14 cellular contexts compared by ENCODE assay signal in the genomic region with DNA sequence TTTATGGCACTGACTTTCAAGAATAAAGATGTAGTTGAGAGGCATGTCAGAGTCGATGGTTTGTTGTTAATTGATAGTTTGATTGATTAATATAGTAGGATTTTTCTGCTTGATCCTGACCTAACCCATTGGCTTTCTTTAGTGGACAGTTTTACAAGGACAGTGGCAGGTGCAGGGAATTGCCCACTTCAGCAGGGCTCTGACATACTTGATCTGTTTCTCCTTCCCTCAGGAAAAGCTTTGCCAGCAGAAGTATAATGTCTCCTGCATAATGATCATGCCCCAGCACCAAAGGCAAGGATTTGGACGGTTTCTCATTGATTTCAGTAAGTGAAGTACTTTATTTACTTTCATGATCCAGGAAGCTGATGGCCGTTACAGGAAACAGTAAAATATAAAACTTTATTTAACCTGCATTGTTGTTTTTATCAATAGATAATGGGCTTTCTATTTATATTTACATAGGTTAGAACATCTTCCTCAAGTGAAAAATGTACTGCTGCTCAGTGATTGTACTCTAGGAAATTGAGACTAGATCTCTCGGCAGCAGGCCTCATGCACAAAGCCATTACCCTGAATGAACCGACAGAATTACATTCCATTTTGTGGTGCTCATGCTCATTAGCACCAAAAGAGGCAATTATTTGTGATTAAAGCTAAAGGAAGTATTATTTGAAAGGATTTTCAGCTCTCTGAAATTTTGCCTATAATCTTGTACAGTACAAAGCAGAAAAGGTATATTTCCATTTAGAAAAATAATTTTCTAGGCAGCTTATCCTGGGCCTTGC.
DNase-seq lines count a peak whose midpoint lies in the region; ATAC-seq, FAIRE-seq and TF ChIP-seq lines count a peak whose summit lies in the region.
"Had no signal": no experiment of that assay in that cellular context is flagged by ENCODE, and none has a peak within 500 bp of the region (broad histone marks: within the 10 kb centered on the region; RNA-seq: fewer than 3 reads in every experiment).

No MANE protein-coding gene starts in this region.

- H3K4me1 Mint-ChIP-seq in glutamatergic neuron (ENCODE audit: low read depth, unreplicated experiment) = peaks cover 2% of the 10 kb centered on the region

- WGBS in liver = 57% methylated on average over 5 of the region's 5 CpGs
- 80% methylated on average over 5 of the region's 5 CpGs for WGBS in HepG2 (ENCODE audit: low lambda C conversion rate)

- H4K20me1 ChIP-seq in HepG2 (ENCODE audit: insufficient read depth, low read length) = no peaks in the 10 kb centered on the region

- no peak overlapping the region for H3K4me2 ChIP-seq in HepG2 (ENCODE audit: low read depth, low read length)

- in situ Hi-C loops in HepG2 (cut with HindIII; ENCODE audit: extremely low pct_ligation_motif_present, low pct_unique_long_range_greater_than_20kb) = no loop called here

- no peak for TF ChIP-seq EP300 in HepG2 (IDR thresholded peaks at IDR 0.05; ENCODE audit: low read depth in 2 of 2, low read length in 2 of 2)
- TF ChIP-seq EP300 in HepG2 (CRISPR knock-in tag; IDR thresholded peaks at IDR 0.05; ENCODE audit: borderline replicate concordance) = no peak

- FAIRE-seq in HepG2 (lab: Jason Lieb, UNC) = no peak
- FAIRE-seq: small intestine had no signal

- BruUV-seq in HepG2 (replicated peaks; lab: Mats Ljungman, UMichigan) = no TSS peak

- H3K27me3 ChIP-seq in liver (ENCODE audit: control insufficient read depth in 4 of 4, insufficient read depth in 4 of 4, low read length in 3 of 4) = no peaks in the 10 kb centered on the region
- H3K27me3 ChIP-seq in HepG2 (ENCODE audit: control insufficient read depth in 1 of 2, insufficient read depth in 2 of 2, low read length in 2 of 2) = no peaks in the 10 kb centered on the region
- H3K27me3 ChIP-seq in uterus = no peaks in the 10 kb centered on the region
- H3K27me3 ChIP-seq: heart right ventricle had no signal

- peak overlapping the region; percentile 8 for H3K27ac Mint-ChIP-seq in glutamatergic neuron (ENCODE audit: unreplicated experiment)
- H3K27ac Mint-ChIP-seq: T-helper 17 cell had no signal

- TF ChIP-seq CTCF in liver (IDR thresholded peaks at IDR 0.05; ENCODE audit: low read depth, low read length, missing input control) (no peak), HepG2 (CRISPR knock-in tag; IDR thresholded peaks at IDR 0.05) (no peak), glutamatergic neuron (IDR thresholded peaks at IDR 0.05; ENCODE audit: partially characterized antibody, unreplicated experiment) (no peak), uterus (IDR thresholded peaks at IDR 0.05) (no peak)

- TF ChIP-seq RAD21 in liver (IDR thresholded peaks at IDR 0.05) (no peak), HepG2 (CRISPR knock-in tag; IDR thresholded peaks at IDR 0.05) (no peak)

- H2AFZ ChIP-seq in HepG2 (ENCODE audit: low read length) = no peak overlapping the region

- ATAC-seq in HepG2 (no peak), GM21737 (IDR thresholded peaks at IDR 0.05; ENCODE audit: unreplicated experiment) (no peak)
- ATAC-seq: effector memory CD8-positive, alpha-beta T cell; Panc1; T-helper 17 cell had no signal

- H3K36me3 ChIP-seq in liver (ENCODE audit: control insufficient read depth in 4 of 4, insufficient read depth in 3 of 4, low read depth in 1 of 4, low read length in 3 of 4) (peaks cover 0 to 9% (median 4%) of the 10 kb centered on the region in 4 donors), HepG2 (replicated peaks in 1 of 2; ENCODE audit: control insufficient read depth in 1 of 2, insufficient read depth in 2 of 2, low read length in 2 of 2) (peaks cover 3 to 17% of the 10 kb centered on the region in 2 experiments; a peak in 3 of 5 replicates), uterus (no peaks in the 10 kb centered on the region)

- DNase-seq in HepG2 (ENCODE audit: low spot score) (no peak), NCI-H345 treated with DMSO at 0.1 percent for 48 hours (lab: John Stamatoyannopoulos, UW; ENCODE audit: unreplicated experiment) (peak; percentile 14), glutamatergic neuron (no peak), uterus (no peak), amygdala (lab: John Stamatoyannopoulos, UW) (no peak), Kasumi-1 (lab: John Stamatoyannopoulos, UW) (no peak)
- DNase-seq: effector memory CD8-positive, alpha-beta T cell; heart right ventricle; mesenchymal stem cell; small intestine; T-helper 17 cell had no signal

- no peak overlapping the region for H3K9ac ChIP-seq in liver (ENCODE audit: low read depth in 1 of 2, low read length in 2 of 2)
- no peak overlapping the region for H3K9ac ChIP-seq in HepG2 (ENCODE audit: insufficient read depth, low read depth, low read length)

- H3K9me3 ChIP-seq in liver (ENCODE audit: control insufficient read depth in 4 of 4, low read length in 3 of 4) = no peaks in the 10 kb centered on the region
- no peaks in the 10 kb centered on the region for H3K9me3 ChIP-seq in HepG2 (ENCODE audit: low read length)
- H3K9me3 ChIP-seq in uterus = no peaks in the 10 kb centered on the region
- H3K9me3 ChIP-seq: heart right ventricle had no signal

- no peak overlapping the region for H3K4me3 Mint-ChIP-seq in glutamatergic neuron (ENCODE audit: unreplicated experiment)
- H3K4me3 Mint-ChIP-seq: effector memory CD8-positive, alpha-beta T cell; T-helper 17 cell had no signal

- H3K4me1 ChIP-seq in liver (ENCODE audit: control insufficient read depth in 4 of 4, insufficient read depth in 4 of 4, low read length in 3 of 4) (peaks cover 0 to 19% (median 10%) of the 10 kb centered on the region in 4 donors), HepG2 (ENCODE audit: insufficient read depth, low read length) (no peaks in the 10 kb centered on the region), uterus (peaks cover 0 to 24% of the 10 kb centered on the region in 2 donors)

- no peak for TF ChIP-seq POLR2A in HepG2 (IDR thresholded peaks at IDR 0.05; ENCODE audit: insufficient read depth in 1 of 2, low read depth in 2 of 2, low read length in 2 of 2)
- TF ChIP-seq POLR2A in uterus (IDR thresholded peaks at IDR 0.05) = no peak

- no peaks in the 10 kb centered on the region for H3K79me2 ChIP-seq in HepG2 (ENCODE audit: insufficient read depth, low read length)

- H3K4me3 ChIP-seq in liver (ENCODE audit: low read depth in 1 of 3, low read length in 3 of 3) = no peak overlapping the region
- no peak overlapping the region for H3K4me3 ChIP-seq in HepG2 (replicated peaks in 1 of 3; ENCODE audit: insufficient read depth in 1 of 3, low read depth in 2 of 3, low read length in 3 of 3)
- H3K4me3 ChIP-seq in uterus = no peak overlapping the region
- H3K4me3 ChIP-seq: heart right ventricle had no signal

- no peak overlapping the region for H3K27ac ChIP-seq in liver (ENCODE audit: low read depth in 1 of 2, low read length in 2 of 2)
- H3K27ac ChIP-seq in HepG2 (ENCODE audit: extremely low read length, insufficient read depth, low read length) = no peak overlapping the region
- peak overlapping the region; percentile 59 to 80 for H3K27ac ChIP-seq in uterus

- POLR2A ChIA-PET in HepG2 (lab: Yijun Ruan, JAX) = no interaction called here

- CTCF ChIA-PET in HepG2 (lab: Yijun Ruan, JAX; ENCODE audit: low intra/inter-chr PET ratio, low total read pairs) = no interaction called here

- H3K27me3 Mint-ChIP-seq in glutamatergic neuron (ENCODE audit: unreplicated experiment) = peaks cover 1% of the 10 kb centered on the region
- H3K27me3 Mint-ChIP-seq: effector memory CD8-positive, alpha-beta T cell; T-helper 17 cell had no signal

- intact Hi-C loops in HepG2 (cut with micrococcal nuclease; ENCODE audit: unreplicated experiment) = no loop called here
- intact Hi-C loops in uterus (cut with DNase I; ENCODE audit: low total_unique reads) = no loop called here

- no peaks in the 10 kb centered on the region for H3K36me3 Mint-ChIP-seq in glutamatergic neuron (ENCODE audit: unreplicated experiment)

- peaks cover 2% of the 10 kb centered on the region for H3K9me3 Mint-ChIP-seq in glutamatergic neuron (ENCODE audit: unreplicated experiment)
- H3K9me3 Mint-ChIP-seq: effector memory CD8-positive, alpha-beta T cell had no signal

TF ChIP-seq in liver, 16 proteins besides CTCF, POLR2A, EP300 and RAD21:
- no peak for TF ChIP-seq SP1 (IDR thresholded peaks at IDR 0.05)
- peak; percentile 19 for TF ChIP-seq YY1 (IDR thresholded peaks at IDR 0.05)

TF ChIP-seq in HepG2, 621 proteins besides CTCF, POLR2A, EP300 and RAD21:
- no peak for TF ChIP-seq NFKB2 (CRISPR knock-in tag; IDR thresholded peaks at IDR 0.05; ENCODE audit: borderline replicate concordance)
- TF ChIP-seq PLRG1 (conservative IDR thresholded peaks at IDR 0.05) = no peak
- TF ChIP-seq PPARG (CRISPR knock-in tag; conservative IDR thresholded peaks at IDR 0.05) = no peak

Comparison
In these comparisons a context has a peak if more than half of its experiments do, and no peak if none do; other contexts are left out.
1. H3K27ac ChIP-seq: peak in uterus (2 of 2); none in liver (0 of 2) and HepG2 (single experiment).